Comparison of ENCODE assay signal across 9 cellular contexts in genomic region chr14:100850841-100851585, GRCh38. TPM values are rescaled to one million over a fixed set of nuclear protein-coding genes. Genes with fewer than 3 reads are reported as not detected.
DNase-seq lines count a peak whose midpoint lies in the region; ATAC-seq, FAIRE-seq and TF ChIP-seq lines count a peak whose summit lies in the region.
"Had no signal": no experiment of that assay in that cellular context is flagged by ENCODE, and none has a peak within 500 bp of the region (broad histone marks: within the 10 kb centered on the region; RNA-seq: fewer than 3 reads in every experiment).

No MANE protein-coding gene starts in this region.

- DNase-seq in EH (ENCODE audit: low read depth) = peak; percentile 20
- DNase-seq in H54 (ENCODE audit: insufficient read length, low spot score) = peak; percentile 83
- peak; percentile 59 for DNase-seq in NCI-H1694 (lab: John Stamatoyannopoulos, UW)
- peak; percentile 75 for DNase-seq in activated CD4-positive, alpha-beta T cell treated with anti-CD3 and anti-CD28 coated beads, Interleukin-2, amount 10 ng/mL, durations not matched to agents 7 days and 5 days
- DNase-seq in ecto neural progenitor cell (ENCODE audit: low spot score) = peak; percentile 72
- peak; percentile 49 to 86 (median 69) for DNase-seq in naive thymus-derived CD8-positive, alpha-beta T cell
- peak; percentile 80 for DNase-seq in stimulated activated naive CD8-positive, alpha-beta T cell treated with anti-CD3 and anti-CD28 coated beads, Interleukin-15, amount 100 ng/mL, for 72 hours
- DNase-seq in NCI-H2171 (lab: John Stamatoyannopoulos, UW) = no peak

- peak; percentile 80 for FAIRE-seq in H54 (lab: Jason Lieb, UNC)

- H3K9me3 Mint-ChIP-seq in activated CD4-positive, alpha-beta T cell treated with anti-CD3 and anti-CD28 coated beads, Interleukin-2, amount 10 ng/mL, durations not matched to agents 7 days and 5 days = no peaks in the 10 kb centered on the region
- no peaks in the 10 kb centered on the region for H3K9me3 Mint-ChIP-seq in naive thymus-derived CD8-positive, alpha-beta T cell
- H3K9me3 Mint-ChIP-seq in stimulated activated naive CD8-positive, alpha-beta T cell treated with anti-CD3 and anti-CD28 coated beads, Interleukin-15, amount 100 ng/mL, for 72 hours = no peaks in the 10 kb centered on the region

- no peaks in the 10 kb centered on the region for H3K27me3 Mint-ChIP-seq in activated CD4-positive, alpha-beta T cell treated with anti-CD3 and anti-CD28 coated beads, Interleukin-2, amount 10 ng/mL, durations not matched to agents 7 days and 5 days
- H3K27me3 Mint-ChIP-seq in naive thymus-derived CD8-positive, alpha-beta T cell = peaks cover 0 to 3% (median 0%) of the 10 kb centered on the region in 5 donors
- H3K27me3 Mint-ChIP-seq in stimulated activated naive CD8-positive, alpha-beta T cell treated with anti-CD3 and anti-CD28 coated beads, Interleukin-15, amount 100 ng/mL, for 72 hours = no peaks in the 10 kb centered on the region

- no peak overlapping the region for H3K27ac Mint-ChIP-seq in activated CD4-positive, alpha-beta T cell treated with anti-CD3 and anti-CD28 coated beads, Interleukin-2, amount 10 ng/mL, durations not matched to agents 7 days and 5 days
- no peak overlapping the region for H3K27ac Mint-ChIP-seq in naive thymus-derived CD8-positive, alpha-beta T cell
- H3K27ac Mint-ChIP-seq in stimulated activated naive CD8-positive, alpha-beta T cell treated with anti-CD3 and anti-CD28 coated beads, Interleukin-15, amount 100 ng/mL, for 72 hours = no peak overlapping the region

- peaks cover 8% of the 10 kb centered on the region for H3K4me1 Mint-ChIP-seq in activated CD4-positive, alpha-beta T cell treated with anti-CD3 and anti-CD28 coated beads, Interleukin-2, amount 10 ng/mL, durations not matched to agents 7 days and 5 days
- H3K4me1 Mint-ChIP-seq in naive thymus-derived CD8-positive, alpha-beta T cell = peaks cover 0 to 3% (median 2%) of the 10 kb centered on the region in 4 donors
- no peaks in the 10 kb centered on the region for H3K4me1 Mint-ChIP-seq in stimulated activated naive CD8-positive, alpha-beta T cell treated with anti-CD3 and anti-CD28 coated beads, Interleukin-15, amount 100 ng/mL, for 72 hours

- POLR2A ChIA-PET in activated CD4-positive, alpha-beta T cell treated with anti-CD3 and anti-CD28 coated beads, Interleukin-2, amount 10 ng/mL, durations not matched to agents 7 days and 5 days (lab: Charles Lee) = no interaction called here
- POLR2A ChIA-PET in naive thymus-derived CD8-positive, alpha-beta T cell (lab: Charles Lee) = no interaction called here

- CTCF ChIA-PET in activated CD4-positive, alpha-beta T cell treated with anti-CD3 and anti-CD28 coated beads, Interleukin-2, amount 10 ng/mL, durations not matched to agents 7 days and 5 days (lab: Charles Lee) = interaction anchor here (0.5 to 1.0 kb wide), 2 partner anchors 738 to 777 kb away, joined by 3 to 4 read pairs; no protein-coding TSS in a partner anchor

- H3K36me3 Mint-ChIP-seq in activated CD4-positive, alpha-beta T cell treated with anti-CD3 and anti-CD28 coated beads, Interleukin-2, amount 10 ng/mL, durations not matched to agents 7 days and 5 days (ENCODE audit: low read depth) = no peaks in the 10 kb centered on the region
- H3K36me3 Mint-ChIP-seq in naive thymus-derived CD8-positive, alpha-beta T cell = no peaks in the 10 kb centered on the region

- ATAC-seq in naive thymus-derived CD8-positive, alpha-beta T cell = peak; percentile 70 to 78
- ATAC-seq in stimulated activated naive CD8-positive, alpha-beta T cell treated with anti-CD3 and anti-CD28 coated beads, Interleukin-15, amount 100 ng/mL, for 72 hours = peak; percentile 90

- no peak for TF ChIP-seq POLR2A in H54 (IDR thresholded peaks at IDR 0.05; ENCODE audit: low read depth, low read length)

- H3K4me3 Mint-ChIP-seq in activated CD4-positive, alpha-beta T cell treated with anti-CD3 and anti-CD28 coated beads, Interleukin-2, amount 10 ng/mL, durations not matched to agents 7 days and 5 days = no peak overlapping the region
- H3K4me3 Mint-ChIP-seq in naive thymus-derived CD8-positive, alpha-beta T cell = no peak overlapping the region
- no peak overlapping the region for H3K4me3 Mint-ChIP-seq in stimulated activated naive CD8-positive, alpha-beta T cell treated with anti-CD3 and anti-CD28 coated beads, Interleukin-15, amount 100 ng/mL, for 72 hours

RNA-seq across cellular contexts. Expression of gene MEG3, which starts 25.1 kb away (rescaled TPM):
- total RNA-seq in activated CD4-positive, alpha-beta T cell treated with anti-CD3 and anti-CD28 coated beads, Interleukin-2, amount 10 ng/mL, durations not matched to agents 7 days and 5 days = not detected
- not detected for total RNA-seq in naive thymus-derived CD8-positive, alpha-beta T cell
- not detected for polyA plus RNA-seq in naive thymus-derived CD8-positive, alpha-beta T cell
- total RNA-seq: T-helper 1 cell treated with Interleukin-12 subunit alpha and Interleukin-12 subunit beta and Interleukin-4 antibody, amounts not matched to agents 30 ng/mL and 1 ng/mL, for 36 hours had no signal

RNA-seq across cellular contexts. Expression of gene RTL1, which starts 52.5 kb away (rescaled TPM):
- total RNA-seq in activated CD4-positive, alpha-beta T cell treated with anti-CD3 and anti-CD28 coated beads, Interleukin-2, amount 10 ng/mL, durations not matched to agents 7 days and 5 days = not detected
- not detected for total RNA-seq in naive thymus-derived CD8-positive, alpha-beta T cell
- not detected for polyA plus RNA-seq in naive thymus-derived CD8-positive, alpha-beta T cell
- total RNA-seq: T-helper 1 cell treated with Interleukin-12 subunit alpha and Interleukin-12 subunit beta and Interleukin-4 antibody, amounts not matched to agents 30 ng/mL and 1 ng/mL, for 36 hours had no signal
